9 cellular contexts compared by ENCODE assay signal in genomic region chr10:21372651-21373410, GRCh38.
A peak's percentile ranks its signal among the peaks of the same experiment; 100 is the strongest.
DNase-seq lines count a peak whose midpoint lies in the region; ATAC-seq and TF ChIP-seq lines count a peak whose summit lies in the region.
"Had no signal": no experiment of that assay in that cellular context is flagged by ENCODE, and none has a peak within 500 bp of the region (broad histone marks: within the 10 kb centered on the region; RNA-seq: fewer than 3 reads in every experiment).

No MANE protein-coding gene starts in this region.

- peak overlapping the region; percentile 11 for H3K27ac ChIP-seq in cardiac muscle cell
- H3K27ac ChIP-seq: 22Rv1 had no signal

- H3K4me3 ChIP-seq in cardiac muscle cell, result no peak overlapping the region

- H3K27me3 ChIP-seq in cardiac muscle cell, result no peaks in the 10 kb centered on the region

- intact Hi-C loops in activated T-helper 2 cell treated with anti-CD3 and anti-CD28 coated beads, Interferon-gamma antibody, Interleukin-2, Interleukin-4, amounts not matched to agents 10 μg/mL and 5 μg/mL and 100 μg/mL, durations not matched to agents 14 hours and 24 hours and 36 hours (cut with micrococcal nuclease), result no loop called here

- H3K36me3 Mint-ChIP-seq in activated T-helper 2 cell treated with anti-CD3 and anti-CD28 coated beads, Interferon-gamma antibody, Interleukin-2, Interleukin-4, amounts not matched to agents 10 μg/mL and 5 μg/mL and 100 μg/mL, durations not matched to agents 14 hours and 24 hours and 36 hours (ENCODE audit: low read depth), result no peaks in the 10 kb centered on the region

- H3K27me3 Mint-ChIP-seq in activated T-helper 2 cell treated with anti-CD3 and anti-CD28 coated beads, Interferon-gamma antibody, Interleukin-2, Interleukin-4, amounts not matched to agents 10 μg/mL and 5 μg/mL and 100 μg/mL, durations not matched to agents 14 hours and 24 hours and 36 hours (ENCODE audit: low read depth), result no peaks in the 10 kb centered on the region

- H3K4me1 ChIP-seq in cardiac muscle cell (ENCODE audit: low read depth), result peaks cover 21% of the 10 kb centered on the region

- H3K36me3 ChIP-seq in cardiac muscle cell, result no peaks in the 10 kb centered on the region

- no peak for TF ChIP-seq CTCF in cardiac muscle cell (IDR thresholded peaks at IDR 0.05; ENCODE audit: low read depth, low read length)

- no peaks in the 10 kb centered on the region for H3K9me3 ChIP-seq in cardiac muscle cell (ENCODE audit: low read depth)

- peak; percentile 83 for ATAC-seq in HG02884 (IDR thresholded peaks at IDR 0.05; ENCODE audit: unreplicated experiment)

- H3K27ac Mint-ChIP-seq in activated T-helper 2 cell treated with anti-CD3 and anti-CD28 coated beads, Interferon-gamma antibody, Interleukin-2, Interleukin-4, amounts not matched to agents 10 μg/mL and 5 μg/mL and 100 μg/mL, durations not matched to agents 14 hours and 24 hours and 36 hours, result no peak overlapping the region

- DNase-seq in DMS 273 (lab: John Stamatoyannopoulos, UW; ENCODE audit: unreplicated experiment), result peak; percentile 24
- DNase-seq in DMS 273 treated with DMSO at 0.1 percent for 48 hours (lab: John Stamatoyannopoulos, UW), result no peak
- peak; percentile 75 for DNase-seq in NCI-H460 (ENCODE audit: extremely low read depth, low read depth)
- DNase-seq in activated T-helper 2 cell treated with anti-CD3 and anti-CD28 coated beads, Interferon-gamma antibody, Interleukin-2, Interleukin-4, amounts not matched to agents 10 μg/mL and 5 μg/mL and 100 μg/mL, durations not matched to agents 14 hours and 24 hours and 36 hours (ENCODE audit: low spot score), result peak; percentile 33
- peak; percentile 35 to 96 for DNase-seq in cardiac muscle cell (ENCODE audit: low read depth in 1 of 2, low spot score in 1 of 2)
- peak; percentile 23 for DNase-seq in stimulated activated CD4-positive, alpha-beta T cell treated with anti-CD3 and anti-CD28 coated beads, Interleukin-1b, Interleukin-23, amount 100 ng/mL, for 48 hours
- no peak for DNase-seq in activated gamma-delta T cell treated with Interleukin-2 at 50 U/mL for 16 hours

- peaks cover 5% of the 10 kb centered on the region for H3K4me1 Mint-ChIP-seq in activated T-helper 2 cell treated with anti-CD3 and anti-CD28 coated beads, Interferon-gamma antibody, Interleukin-2, Interleukin-4, amounts not matched to agents 10 μg/mL and 5 μg/mL and 100 μg/mL, durations not matched to agents 14 hours and 24 hours and 36 hours (ENCODE audit: low read depth)

- no peaks in the 10 kb centered on the region for H3K9me3 Mint-ChIP-seq in activated T-helper 2 cell treated with anti-CD3 and anti-CD28 coated beads, Interferon-gamma antibody, Interleukin-2, Interleukin-4, amounts not matched to agents 10 μg/mL and 5 μg/mL and 100 μg/mL, durations not matched to agents 14 hours and 24 hours and 36 hours

- H3K4me3 Mint-ChIP-seq in activated T-helper 2 cell treated with anti-CD3 and anti-CD28 coated beads, Interferon-gamma antibody, Interleukin-2, Interleukin-4, amounts not matched to agents 10 μg/mL and 5 μg/mL and 100 μg/mL, durations not matched to agents 14 hours and 24 hours and 36 hours (ENCODE audit: low read depth), result peak overlapping the region; percentile 5

Comparison
In these comparisons a context has a peak if more than half of its experiments do, and no peak if none do; other contexts are left out.
1. DNase-seq: peak in DMS 273 (single experiment), NCI-H460 (single experiment), activated T-helper 2 cell treated with anti-CD3 and anti-CD28 coated beads, Interferon-gamma antibody, Interleukin-2, Interleukin-4, amounts not matched to agents 10 μg/mL and 5 μg/mL and 100 μg/mL, durations not matched to agents 14 hours and 24 hours and 36 hours (single experiment), cardiac muscle cell (2 of 2) and stimulated activated CD4-positive, alpha-beta T cell treated with anti-CD3 and anti-CD28 coated beads, Interleukin-1b, Interleukin-23, amount 100 ng/mL, for 48 hours (single experiment); none in DMS 273 treated with DMSO at 0.1 percent for 48 hours (single experiment) and activated gamma-delta T cell treated with Interleukin-2 at 50 U/mL for 16 hours (single experiment).